Comparison of ENCODE assay signal across 1 cellular context in the genomic region with DNA sequence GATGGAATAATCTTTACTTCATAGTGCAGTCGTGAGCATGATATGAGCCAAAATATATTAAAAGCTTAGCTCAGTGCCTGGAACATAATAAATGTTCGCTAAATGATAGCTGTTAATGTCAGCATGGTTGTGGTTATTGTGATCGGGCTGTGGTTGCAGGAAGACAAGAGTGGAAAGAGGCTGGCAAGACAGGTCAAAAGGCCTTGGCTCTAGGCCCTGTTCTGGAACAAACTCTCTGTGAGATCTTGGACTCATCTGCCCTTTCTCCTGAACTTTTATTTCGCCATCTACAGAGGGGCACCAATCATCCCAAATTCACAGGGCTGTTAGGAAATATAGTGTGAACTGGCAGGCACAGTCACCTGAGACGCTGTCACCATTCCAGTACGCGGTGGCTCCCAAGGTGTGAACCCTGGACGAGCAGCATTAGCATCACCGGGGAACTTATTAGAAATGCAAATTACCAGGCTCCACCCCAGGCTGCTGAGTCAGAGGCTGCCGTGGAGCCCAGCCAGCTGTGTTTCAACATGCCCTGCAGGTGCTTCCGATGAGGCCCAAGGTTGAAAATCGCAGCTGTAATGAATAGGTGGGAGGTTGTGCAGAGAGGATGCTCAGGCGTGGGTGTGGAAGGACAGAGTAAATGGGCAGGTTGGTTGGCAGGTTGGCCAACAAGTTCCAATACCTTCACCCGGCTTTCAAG.
TF ChIP-seq lines count a peak whose summit lies in the region.

No MANE protein-coding gene starts in this region.

TF ChIP-seq in HepG2, 621 proteins besides CTCF, POLR2A, EP300 and RAD21 (continued from another document):
- TF ChIP-seq, protein P1, sequence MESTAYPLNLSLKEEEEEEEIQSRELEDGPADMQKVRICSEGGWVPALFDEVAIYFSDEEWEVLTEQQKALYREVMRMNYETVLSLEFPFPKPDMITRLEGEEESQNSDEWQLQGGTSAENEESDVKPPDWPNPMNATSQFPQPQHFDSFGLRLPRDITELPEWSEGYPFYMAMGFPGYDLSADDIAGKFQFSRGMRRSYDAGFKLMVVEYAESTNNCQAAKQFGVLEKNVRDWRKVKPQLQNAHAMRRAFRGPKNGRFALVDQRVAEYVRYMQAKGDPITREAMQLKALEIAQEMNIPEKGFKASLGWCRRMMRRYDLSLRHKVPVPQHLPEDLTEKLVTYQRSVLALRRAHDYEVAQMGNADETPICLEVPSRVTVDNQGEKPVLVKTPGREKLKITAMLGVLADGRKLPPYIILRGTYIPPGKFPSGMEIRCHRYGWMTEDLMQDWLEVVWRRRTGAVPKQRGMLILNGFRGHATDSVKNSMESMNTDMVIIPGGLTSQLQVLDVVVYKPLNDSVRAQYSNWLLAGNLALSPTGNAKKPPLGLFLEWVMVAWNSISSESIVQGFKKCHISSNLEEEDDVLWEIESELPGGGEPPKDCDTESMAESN (CRISPR knock-in tag; conservative IDR thresholded peaks at IDR 0.05) = no peak
- TF ChIP-seq, protein P2, sequence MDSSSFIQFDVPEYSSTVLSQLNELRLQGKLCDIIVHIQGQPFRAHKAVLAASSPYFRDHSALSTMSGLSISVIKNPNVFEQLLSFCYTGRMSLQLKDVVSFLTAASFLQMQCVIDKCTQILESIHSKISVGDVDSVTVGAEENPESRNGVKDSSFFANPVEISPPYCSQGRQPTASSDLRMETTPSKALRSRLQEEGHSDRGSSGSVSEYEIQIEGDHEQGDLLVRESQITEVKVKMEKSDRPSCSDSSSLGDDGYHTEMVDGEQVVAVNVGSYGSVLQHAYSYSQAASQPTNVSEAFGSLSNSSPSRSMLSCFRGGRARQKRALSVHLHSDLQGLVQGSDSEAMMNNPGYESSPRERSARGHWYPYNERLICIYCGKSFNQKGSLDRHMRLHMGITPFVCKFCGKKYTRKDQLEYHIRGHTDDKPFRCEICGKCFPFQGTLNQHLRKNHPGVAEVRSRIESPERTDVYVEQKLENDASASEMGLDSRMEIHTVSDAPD (CRISPR knock-in tag; IDR thresholded peaks at IDR 0.05) = no peak
- TF ChIP-seq HOXD1 (CRISPR knock-in tag; IDR thresholded peaks at IDR 0.05) = no peak
- TF ChIP-seq, protein P3, sequence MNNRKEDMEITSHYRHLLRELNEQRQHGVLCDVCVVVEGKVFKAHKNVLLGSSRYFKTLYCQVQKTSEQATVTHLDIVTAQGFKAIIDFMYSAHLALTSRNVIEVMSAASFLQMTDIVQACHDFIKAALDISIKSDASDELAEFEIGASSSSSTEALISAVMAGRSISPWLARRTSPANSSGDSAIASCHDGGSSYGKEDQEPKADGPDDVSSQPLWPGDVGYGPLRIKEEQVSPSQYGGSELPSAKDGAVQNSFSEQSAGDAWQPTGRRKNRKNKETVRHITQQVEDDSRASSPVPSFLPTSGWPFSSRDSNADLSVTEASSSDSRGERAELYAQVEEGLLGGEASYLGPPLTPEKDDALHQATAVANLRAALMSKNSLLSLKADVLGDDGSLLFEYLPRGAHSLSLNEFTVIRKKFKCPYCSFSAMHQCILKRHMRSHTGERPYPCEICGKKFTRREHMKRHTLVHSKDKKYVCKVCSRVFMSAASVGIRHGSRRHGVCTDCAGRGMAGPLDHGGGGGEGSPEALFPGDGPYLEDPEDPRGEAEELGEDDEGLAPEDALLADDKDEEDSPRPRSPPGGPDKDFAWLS (CRISPR knock-in tag; IDR thresholded peaks at IDR 0.05; ENCODE audit: borderline replicate concordance) = no peak
- no peak for TF ChIP-seq TGIF2 (CRISPR knock-in tag; IDR thresholded peaks at IDR 0.05)
- TF ChIP-seq, protein P4, sequence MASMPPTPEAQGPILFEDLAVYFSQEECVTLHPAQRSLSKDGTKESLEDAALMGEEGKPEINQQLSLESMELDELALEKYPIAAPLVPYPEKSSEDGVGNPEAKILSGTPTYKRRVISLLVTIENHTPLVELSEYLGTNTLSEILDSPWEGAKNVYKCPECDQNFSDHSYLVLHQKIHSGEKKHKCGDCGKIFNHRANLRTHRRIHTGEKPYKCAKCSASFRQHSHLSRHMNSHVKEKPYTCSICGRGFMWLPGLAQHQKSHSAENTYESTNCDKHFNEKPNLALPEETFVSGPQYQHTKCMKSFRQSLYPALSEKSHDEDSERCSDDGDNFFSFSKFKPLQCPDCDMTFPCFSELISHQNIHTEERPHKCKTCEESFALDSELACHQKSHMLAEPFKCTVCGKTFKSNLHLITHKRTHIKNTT (CRISPR knock-in tag; IDR thresholded peaks at IDR 0.05) = no peak
- no peak for TF ChIP-seq U2AF1 (optimal IDR thresholded peaks at IDR 0.05; ENCODE audit: low read depth, low read length)
- TF ChIP-seq MAFK (conservative IDR thresholded peaks at IDR 0.05 in 1 of 2, IDR thresholded peaks at IDR 0.05 in 1 of 2; ENCODE audit: low read length in 2 of 2) = no peak
- no peak for TF ChIP-seq SMC3 (IDR thresholded peaks at IDR 0.05; ENCODE audit: low read length)
- TF ChIP-seq LCORL (IDR thresholded peaks at IDR 0.05) = no peak
- TF ChIP-seq LCORL (CRISPR knock-in tag; IDR thresholded peaks at IDR 0.05) = no peak
- TF ChIP-seq ELF3 (CRISPR knock-in tag; IDR thresholded peaks at IDR 0.05) = no peak
- TF ChIP-seq, protein P5, sequence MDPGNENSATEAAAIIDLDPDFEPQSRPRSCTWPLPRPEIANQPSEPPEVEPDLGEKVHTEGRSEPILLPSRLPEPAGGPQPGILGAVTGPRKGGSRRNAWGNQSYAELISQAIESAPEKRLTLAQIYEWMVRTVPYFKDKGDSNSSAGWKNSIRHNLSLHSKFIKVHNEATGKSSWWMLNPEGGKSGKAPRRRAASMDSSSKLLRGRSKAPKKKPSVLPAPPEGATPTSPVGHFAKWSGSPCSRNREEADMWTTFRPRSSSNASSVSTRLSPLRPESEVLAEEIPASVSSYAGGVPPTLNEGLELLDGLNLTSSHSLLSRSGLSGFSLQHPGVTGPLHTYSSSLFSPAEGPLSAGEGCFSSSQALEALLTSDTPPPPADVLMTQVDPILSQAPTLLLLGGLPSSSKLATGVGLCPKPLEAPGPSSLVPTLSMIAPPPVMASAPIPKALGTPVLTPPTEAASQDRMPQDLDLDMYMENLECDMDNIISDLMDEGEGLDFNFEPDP (CRISPR knock-in tag; conservative IDR thresholded peaks at IDR 0.05) = no peak
- TF ChIP-seq ZNF232 (CRISPR knock-in tag; IDR thresholded peaks at IDR 0.05; ENCODE audit: borderline replicate concordance) = no peak
TF ChIP-seq in HepG2: peak in this region for 0.
